ENCODE assay signal across 12 cellular contexts in the genomic region with DNA sequence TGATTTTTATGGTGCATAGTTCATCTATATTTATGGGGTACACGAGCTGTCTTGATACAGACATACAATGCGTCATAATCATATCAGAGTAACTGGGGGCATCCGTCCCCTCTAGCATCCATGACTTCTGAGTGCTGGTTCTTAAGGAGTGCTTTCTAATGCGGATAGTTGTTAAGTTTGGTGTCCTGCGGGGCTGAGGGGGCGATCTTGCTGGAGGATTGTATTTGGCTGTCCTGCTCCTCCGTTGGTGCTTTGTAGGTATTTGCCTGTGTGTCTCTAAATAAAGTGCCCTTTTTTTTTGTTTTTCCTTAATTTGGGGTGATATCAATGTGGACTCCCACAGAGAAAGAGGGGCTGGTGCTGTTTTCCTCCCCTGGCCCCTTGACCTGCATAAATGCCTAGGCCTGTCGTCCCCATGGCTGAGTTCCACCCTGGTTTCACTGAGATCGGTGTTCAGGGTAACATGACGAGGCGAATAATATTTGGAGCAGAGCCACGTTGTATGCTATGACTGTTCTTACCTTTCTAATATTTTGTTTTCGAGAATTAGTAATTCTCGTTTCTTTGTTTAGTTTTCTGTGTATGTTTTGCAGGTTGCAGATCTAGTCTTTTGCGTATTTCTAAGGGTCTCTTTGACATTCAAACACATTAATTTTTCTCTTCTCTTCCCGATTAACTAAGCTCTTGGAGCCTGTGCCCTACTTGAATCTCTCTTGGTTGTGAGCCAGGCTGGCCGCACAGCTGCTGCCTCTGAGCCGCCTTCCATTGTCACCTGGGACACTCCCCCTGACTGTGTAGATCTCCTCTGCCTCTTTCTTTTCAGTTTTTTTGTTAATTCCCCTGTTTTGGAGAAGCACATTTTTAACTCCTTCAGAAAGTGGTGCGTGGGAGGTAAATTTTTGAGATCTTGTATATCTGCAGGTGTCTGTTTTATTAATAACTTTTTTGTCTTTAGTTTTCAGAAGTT.
DNase-seq lines count a peak whose midpoint lies in the region; ATAC-seq lines count a peak whose summit lies in the region.
"Had no signal": no experiment of that assay in that cellular context is flagged by ENCODE, and none has a peak within 500 bp of the region (broad histone marks: within the 10 kb centered on the region; RNA-seq: fewer than 3 reads in every experiment).

No MANE protein-coding gene starts in this region.

- DNase-seq in COR-L47 (lab: John Stamatoyannopoulos, UW) (peak; percentile 49), HT-29 (ENCODE audit: low spot score) (no peak)
- no peak for DNase-seq in activated T-helper 1 cell treated with anti-CD3 and anti-CD28 coated beads, Interleukin-12 subunit alpha, Interleukin-12 subunit beta, Interleukin-2, Interleukin-4 antibody, amounts not matched to agents 30 ng/mL and 10 ng/mL and 1 ng/mL, durations not matched to agents 14 hours and 24 hours and 36 hours (ENCODE audit: low spot score)
- DNase-seq in naive thymus-derived CD8-positive, alpha-beta T cell, result no peak
- no peak for DNase-seq in activated CD4-positive, alpha-beta T cell treated with anti-CD3 and anti-CD28 coated beads, Interleukin-2, amount 10 ng/mL, durations not matched to agents 24 days and 14 days

- peaks cover 68% of the 10 kb centered on the region for H3K4me1 ChIP-seq in HUES64 (ENCODE audit: insufficient read depth, low read length)

- H3K36me3 ChIP-seq in HUES64 (ENCODE audit: insufficient read depth, low read length), result no peaks in the 10 kb centered on the region; the same call in 1 of the 2 replicates
- H3K36me3 ChIP-seq: cardiac muscle cell had no signal

- peak overlapping the region; percentile 17 for H3K4me3 ChIP-seq in HUES64 (ENCODE audit: low read length)
- H3K4me3 ChIP-seq: cardiac muscle cell, Peyer's patch had no signal

- no peaks in the 10 kb centered on the region for H3K27me3 Mint-ChIP-seq in activated T-helper 1 cell treated with anti-CD3 and anti-CD28 coated beads, Interleukin-12 subunit alpha, Interleukin-12 subunit beta, Interleukin-2, Interleukin-4 antibody, amounts not matched to agents 30 ng/mL and 10 ng/mL and 1 ng/mL, durations not matched to agents 14 hours and 24 hours and 36 hours (ENCODE audit: insufficient read depth)
- no peaks in the 10 kb centered on the region for H3K27me3 Mint-ChIP-seq in naive thymus-derived CD8-positive, alpha-beta T cell
- no peaks in the 10 kb centered on the region for H3K27me3 Mint-ChIP-seq in activated CD4-positive, alpha-beta T cell treated with anti-CD3 and anti-CD28 coated beads, Interleukin-2, amount 10 ng/mL, durations not matched to agents 24 days and 14 days

- peak overlapping the region; percentile 3 for H3K27ac Mint-ChIP-seq in activated T-helper 1 cell treated with anti-CD3 and anti-CD28 coated beads, Interleukin-12 subunit alpha, Interleukin-12 subunit beta, Interleukin-2, Interleukin-4 antibody, amounts not matched to agents 30 ng/mL and 10 ng/mL and 1 ng/mL, durations not matched to agents 14 hours and 24 hours and 36 hours
- peak overlapping the region in 6 of 10 donors; percentile 18 to 79 (median 42) for H3K27ac Mint-ChIP-seq in naive thymus-derived CD8-positive, alpha-beta T cell
- no peak overlapping the region for H3K27ac Mint-ChIP-seq in activated CD4-positive, alpha-beta T cell treated with anti-CD3 and anti-CD28 coated beads, Interleukin-2, amount 10 ng/mL, durations not matched to agents 24 days and 14 days
- H3K27ac Mint-ChIP-seq: activated T-cell treated with anti-CD3 and anti-CD28 coated beads, Interleukin-2, amount 50 U/mL, for 72 hours had no signal

- no peak for ATAC-seq in naive thymus-derived CD8-positive, alpha-beta T cell
- ATAC-seq in GM21360 (IDR thresholded peaks at IDR 0.05; ENCODE audit: unreplicated experiment), result no peak
- no peak for ATAC-seq in GM21367 (IDR thresholded peaks at IDR 0.05; ENCODE audit: unreplicated experiment)

- H3K36me3 Mint-ChIP-seq in activated T-helper 1 cell treated with anti-CD3 and anti-CD28 coated beads, Interleukin-12 subunit alpha, Interleukin-12 subunit beta, Interleukin-2, Interleukin-4 antibody, amounts not matched to agents 30 ng/mL and 10 ng/mL and 1 ng/mL, durations not matched to agents 14 hours and 24 hours and 36 hours (ENCODE audit: low read depth), result peaks cover 16% of the 10 kb centered on the region
- peaks cover 0 to 44% (median 0%) of the 10 kb centered on the region in 3 donors for H3K36me3 Mint-ChIP-seq in naive thymus-derived CD8-positive, alpha-beta T cell
- peaks cover 17% of the 10 kb centered on the region for H3K36me3 Mint-ChIP-seq in activated CD4-positive, alpha-beta T cell treated with anti-CD3 and anti-CD28 coated beads, Interleukin-2, amount 10 ng/mL, durations not matched to agents 24 days and 14 days (ENCODE audit: low read depth)

- no peaks in the 10 kb centered on the region for H3K9me3 Mint-ChIP-seq in activated T-helper 1 cell treated with anti-CD3 and anti-CD28 coated beads, Interleukin-12 subunit alpha, Interleukin-12 subunit beta, Interleukin-2, Interleukin-4 antibody, amounts not matched to agents 30 ng/mL and 10 ng/mL and 1 ng/mL, durations not matched to agents 14 hours and 24 hours and 36 hours
- no peaks in the 10 kb centered on the region for H3K9me3 Mint-ChIP-seq in naive thymus-derived CD8-positive, alpha-beta T cell
- no peaks in the 10 kb centered on the region for H3K9me3 Mint-ChIP-seq in activated CD4-positive, alpha-beta T cell treated with anti-CD3 and anti-CD28 coated beads, Interleukin-2, amount 10 ng/mL, durations not matched to agents 24 days and 14 days
- H3K9me3 Mint-ChIP-seq: activated T-cell treated with anti-CD3 and anti-CD28 coated beads, Interleukin-2, amount 50 U/mL, for 72 hours had no signal

- peak overlapping the region; percentile 86 for H3K27ac ChIP-seq in HUES64 (ENCODE audit: low read depth, low read length)
- H3K27ac ChIP-seq: C4-2B, Peyer's patch had no signal

- H3K4me1 Mint-ChIP-seq in activated T-helper 1 cell treated with anti-CD3 and anti-CD28 coated beads, Interleukin-12 subunit alpha, Interleukin-12 subunit beta, Interleukin-2, Interleukin-4 antibody, amounts not matched to agents 30 ng/mL and 10 ng/mL and 1 ng/mL, durations not matched to agents 14 hours and 24 hours and 36 hours (ENCODE audit: low read depth), result peaks cover 24% of the 10 kb centered on the region
- peaks cover 29 to 64% (median 61%) of the 10 kb centered on the region in 4 donors for H3K4me1 Mint-ChIP-seq in naive thymus-derived CD8-positive, alpha-beta T cell
- peaks cover 14% of the 10 kb centered on the region for H3K4me1 Mint-ChIP-seq in activated CD4-positive, alpha-beta T cell treated with anti-CD3 and anti-CD28 coated beads, Interleukin-2, amount 10 ng/mL, durations not matched to agents 24 days and 14 days

- H3K9ac ChIP-seq in HUES64 (ENCODE audit: low read depth, low read length), result peak overlapping the region; percentile 40

- no peaks in the 10 kb centered on the region for H3K9me3 ChIP-seq in HUES64 (ENCODE audit: insufficient read depth, low read depth, low read length)
- H3K9me3 ChIP-seq: Peyer's patch had no signal

- 45% methylated on average over 19 of the region's 19 CpGs for WGBS in HUES64

- H3K27me3 ChIP-seq in HUES64 (ENCODE audit: insufficient read depth, low read length), result no peaks in the 10 kb centered on the region
- H3K27me3 ChIP-seq: cardiac muscle cell, Peyer's patch had no signal

- H3K4me3 Mint-ChIP-seq in activated T-helper 1 cell treated with anti-CD3 and anti-CD28 coated beads, Interleukin-12 subunit alpha, Interleukin-12 subunit beta, Interleukin-2, Interleukin-4 antibody, amounts not matched to agents 30 ng/mL and 10 ng/mL and 1 ng/mL, durations not matched to agents 14 hours and 24 hours and 36 hours, result no peak overlapping the region
- no peak overlapping the region for H3K4me3 Mint-ChIP-seq in naive thymus-derived CD8-positive, alpha-beta T cell
- no peak overlapping the region for H3K4me3 Mint-ChIP-seq in activated CD4-positive, alpha-beta T cell treated with anti-CD3 and anti-CD28 coated beads, Interleukin-2, amount 10 ng/mL, durations not matched to agents 24 days and 14 days
- H3K4me3 Mint-ChIP-seq: activated T-cell treated with anti-CD3 and anti-CD28 coated beads, Interleukin-2, amount 50 U/mL, for 72 hours had no signal

- POLR2A ChIA-PET in naive thymus-derived CD8-positive, alpha-beta T cell (lab: Charles Lee), result interaction anchor here (0.7 kb wide), 1 partner anchor 17 kb away, joined by 3 read pairs; no protein-coding TSS in a partner anchor

- intact Hi-C loops in activated T-helper 1 cell treated with anti-CD3 and anti-CD28 coated beads, Interleukin-12 subunit alpha, Interleukin-12 subunit beta, Interleukin-2, Interleukin-4 antibody, amounts not matched to agents 30 ng/mL and 10 ng/mL and 1 ng/mL, durations not matched to agents 14 hours and 24 hours and 36 hours (cut with micrococcal nuclease), result no loop called here
- intact Hi-C loops in activated CD4-positive, alpha-beta T cell treated with anti-CD3 and anti-CD28 coated beads, Interleukin-2, amount 10 ng/mL, durations not matched to agents 24 days and 14 days (cut with micrococcal nuclease), result no loop called here
